15 cellular contexts compared by ENCODE assay signal in genomic region chr7:22039696-22040095, GRCh38.
DNase-seq lines count a peak whose midpoint lies in the region; TF ChIP-seq lines count a peak whose summit lies in the region.
"Had no signal": no experiment of that assay in that cellular context is flagged by ENCODE, and none has a peak within 500 bp of the region (broad histone marks: within the 10 kb centered on the region; RNA-seq: fewer than 3 reads in every experiment).

No MANE protein-coding gene starts in this region.

- H3K9me3 ChIP-seq in tibial nerve: peaks cover 0 to 2% (median 0%) of the 10 kb centered on the region in 4 donors
- H3K9me3 ChIP-seq: HAP-1 had no signal

- TF ChIP-seq CTCF in neural crest cell (conservative IDR thresholded peaks at IDR 0.05): no peak
- no peak for TF ChIP-seq CTCF in tibial nerve (IDR thresholded peaks at IDR 0.05)

- DNase-seq in HEK293T (ENCODE audit: extremely low spot score) (no peak), NCI-H2081 (lab: John Stamatoyannopoulos, UW) (peak; percentile 28 to 74), SK-MEL-5 (ENCODE audit: low read depth, low spot score) (peak; percentile 91), neural crest cell (ENCODE audit: low read depth, low spot score) (no peak), Kasumi-1 (lab: John Stamatoyannopoulos, UW) (no peak), DMS114 treated with DMSO at 0.1 percent for 48 hours (lab: John Stamatoyannopoulos, UW; ENCODE audit: unreplicated experiment) (no peak), tibial nerve (ENCODE audit: low spot score in 2 of 2) (no peak)
- DNase-seq: CD4-positive, CD25-positive, alpha-beta regulatory T cell; CD8-positive, alpha-beta memory T cell; COR-L47; DMS 273 treated with DMSO at 0.1 percent for 48 hours; GM23248 had no signal

- no peak overlapping the region for H3K27ac ChIP-seq in tibial nerve
- H3K27ac ChIP-seq: BLaER1 treated with 17β-estradiol and CSF1 and Interleukin-3, amounts not matched to agents 10 nM and 100 nM; GM23248 had no signal

- H3K4me1 Mint-ChIP-seq in neural crest cell: no peaks in the 10 kb centered on the region
- H3K4me1 Mint-ChIP-seq: B cell; CD4-positive, CD25-positive, alpha-beta regulatory T cell; CD8-positive, alpha-beta memory T cell had no signal

- no peak for TF ChIP-seq EP300 in tibial nerve (IDR thresholded peaks at IDR 0.05)

- H3K36me3 ChIP-seq in tibial nerve: no peaks in the 10 kb centered on the region
- H3K36me3 ChIP-seq: BLaER1 treated with 17β-estradiol and CSF1 and Interleukin-3, amounts not matched to agents 10 nM and 100 nM; HAP-1 had no signal

- TF ChIP-seq POLR2A in tibial nerve (IDR thresholded peaks at IDR 0.05): no peak

- H3K4me3 Mint-ChIP-seq in neural crest cell: no peak overlapping the region
- H3K4me3 Mint-ChIP-seq: B cell; CD4-positive, CD25-positive, alpha-beta regulatory T cell; CD8-positive, alpha-beta memory T cell had no signal

- no peaks in the 10 kb centered on the region for H3K4me1 ChIP-seq in tibial nerve
- H3K4me1 ChIP-seq: BLaER1 treated with 17β-estradiol and CSF1 and Interleukin-3, amounts not matched to agents 10 nM and 100 nM; HAP-1 had no signal

- peak overlapping the region; percentile 50 for H3K27ac Mint-ChIP-seq in neural crest cell (ENCODE audit: unreplicated experiment)
- H3K27ac Mint-ChIP-seq: B cell; CD4-positive, CD25-positive, alpha-beta regulatory T cell; CD8-positive, alpha-beta memory T cell had no signal

- H3K4me3 ChIP-seq in tibial nerve: no peak overlapping the region
- H3K4me3 ChIP-seq: BLaER1 treated with 17β-estradiol and CSF1 and Interleukin-3, amounts not matched to agents 10 nM and 100 nM; GM23248; HAP-1 had no signal

- no peaks in the 10 kb centered on the region for H3K27me3 Mint-ChIP-seq in neural crest cell (ENCODE audit: low read depth)
- H3K27me3 Mint-ChIP-seq: CD4-positive, CD25-positive, alpha-beta regulatory T cell had no signal

- WGBS in tibial nerve, 2 donors: 49 to 58% methylated on average over 2 of the region's 2 CpGs

- peaks cover 9% of the 10 kb centered on the region for H3K9me3 Mint-ChIP-seq in neural crest cell
- H3K9me3 Mint-ChIP-seq: CD4-positive, CD25-positive, alpha-beta regulatory T cell; CD8-positive, alpha-beta memory T cell had no signal

- no peaks in the 10 kb centered on the region for H3K27me3 ChIP-seq in tibial nerve
- H3K27me3 ChIP-seq: BLaER1 treated with 17β-estradiol and CSF1 and Interleukin-3, amounts not matched to agents 10 nM and 100 nM had no signal

- in situ Hi-C loops in SK-MEL-5 (cut with HindIII; ENCODE audit: low pct_unique_long_range_greater_than_20kb, low sequenced_read_pairs): no loop called here

- POLR2A ChIA-PET in HEK293T (lab: Yijun Ruan, JAX): interaction anchor here (0.7 kb wide), 1 partner anchor 43 kb away, joined by 3 read pairs; no protein-coding TSS in a partner anchor

- peaks cover 3% of the 10 kb centered on the region for H3K36me3 Mint-ChIP-seq in neural crest cell (ENCODE audit: low read depth)
- H3K36me3 Mint-ChIP-seq: CD4-positive, CD25-positive, alpha-beta regulatory T cell; CD8-positive, alpha-beta memory T cell had no signal

- CTCF ChIA-PET in HEK293T (lab: Yijun Ruan, JAX): interaction anchor here (0.6 kb wide), 1 partner anchor 579 kb away, joined by 4 read pairs; no protein-coding TSS in a partner anchor

TF ChIP-seq in HEK293T, 16 proteins besides CTCF, POLR2A, EP300 and RAD21:
- TF ChIP-seq LEF1 (IDR thresholded peaks at IDR 0.05; ENCODE audit: borderline replicate concordance): no peak
- TF ChIP-seq, protein P1, sequence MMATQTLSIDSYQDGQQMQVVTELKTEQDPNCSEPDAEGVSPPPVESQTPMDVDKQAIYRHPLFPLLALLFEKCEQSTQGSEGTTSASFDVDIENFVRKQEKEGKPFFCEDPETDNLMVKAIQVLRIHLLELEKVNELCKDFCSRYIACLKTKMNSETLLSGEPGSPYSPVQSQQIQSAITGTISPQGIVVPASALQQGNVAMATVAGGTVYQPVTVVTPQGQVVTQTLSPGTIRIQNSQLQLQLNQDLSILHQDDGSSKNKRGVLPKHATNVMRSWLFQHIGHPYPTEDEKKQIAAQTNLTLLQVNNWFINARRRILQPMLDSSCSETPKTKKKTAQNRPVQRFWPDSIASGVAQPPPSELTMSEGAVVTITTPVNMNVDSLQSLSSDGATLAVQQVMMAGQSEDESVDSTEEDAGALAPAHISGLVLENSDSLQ (IDR thresholded peaks at IDR 0.05): peak; percentile 15; the same call in 1 of the 2 replicates

Comparison
In these comparisons a context has a peak if more than half of its experiments do, and no peak if none do; other contexts are left out.
1. DNase-seq: peak in NCI-H2081 (2 of 2) and SK-MEL-5 (single experiment); none in HEK293T (single experiment), neural crest cell (single experiment), Kasumi-1 (0 of 2), DMS114 treated with DMSO at 0.1 percent for 48 hours (single experiment) and tibial nerve (0 of 2).